Comparison of ENCODE assay signal across 10 cellular contexts in genomic region chr10:100909506-100910260, GRCh38. TPM values are rescaled to one million over a fixed set of nuclear protein-coding genes. Genes with fewer than 3 reads are reported as not detected.
DNase-seq lines count a peak whose midpoint lies in the region; ATAC-seq, FAIRE-seq and TF ChIP-seq lines count a peak whose summit lies in the region.
"Had no signal": no experiment of that assay in that cellular context is flagged by ENCODE, and none has a peak within 500 bp of the region (broad histone marks: within the 10 kb centered on the region; RNA-seq: fewer than 3 reads in every experiment).

No MANE protein-coding gene starts in this region.

- no peak overlapping the region for H3K27ac ChIP-seq in osteoblast (ENCODE audit: low read depth, low read length)

- no peak for ATAC-seq in HG03460 (IDR thresholded peaks at IDR 0.05; ENCODE audit: unreplicated experiment)
- ATAC-seq in HG03039 (IDR thresholded peaks at IDR 0.05; ENCODE audit: unreplicated experiment): no peak

- H3K27me3 Mint-ChIP-seq in immature natural killer cell (ENCODE audit: low read depth in 3 of 3): peaks cover 0 to 14% (median 4%) of the 10 kb centered on the region in 3 donors

- peaks cover 20% of the 10 kb centered on the region for H3K4me1 ChIP-seq in osteoblast (ENCODE audit: insufficient read depth, low read length)

- H3K4me1 Mint-ChIP-seq in immature natural killer cell: peaks cover 35 to 39% of the 10 kb centered on the region in 2 donors

- peak overlapping the region; percentile 54 for H2AFZ ChIP-seq in osteoblast (ENCODE audit: low read length)

- peaks cover 15% of the 10 kb centered on the region for H4K20me1 ChIP-seq in osteoblast (ENCODE audit: insufficient read depth, low read length)

- H3K27me3 ChIP-seq in osteoblast (ENCODE audit: insufficient read depth, low read length): no peaks in the 10 kb centered on the region

- peak overlapping the region in 3 of 6 donors; percentile 22 to 44 (median 35) for H3K27ac Mint-ChIP-seq in immature natural killer cell

- DNase-seq in GM12891 (ENCODE audit: insufficient read length, low spot score) (no peak), NCI-H82 treated with DMSO at 0.1 percent for 48 hours (lab: John Stamatoyannopoulos, UW; ENCODE audit: unreplicated experiment) (peak; percentile 54), dermis blood vessel endothelial cell (peak; percentile 54), osteoblast (ENCODE audit: insufficient read length, low spot score, missing footprints) (no peak), immature natural killer cell (no peak), AG20443 (ENCODE audit: low spot score) (no peak)
- DNase-seq: NCI-H446 treated with DMSO at 0.1 percent for 48 hours, occipital lobe had no signal

- no peak for TF ChIP-seq POLR2A in GM12891 (IDR thresholded peaks at IDR 0.05; ENCODE audit: low read depth, low read length)

- H3K4me3 ChIP-seq in osteoblast (ENCODE audit: insufficient read depth, low read length): no peak overlapping the region

- H3K9me3 Mint-ChIP-seq in immature natural killer cell: no peaks in the 10 kb centered on the region

- H3K4me2 ChIP-seq in osteoblast (ENCODE audit: insufficient read depth, low read length): no peak overlapping the region

- no peak overlapping the region for H3K4me3 Mint-ChIP-seq in immature natural killer cell

- peaks cover 0 to 3% (median 0%) of the 10 kb centered on the region in 3 donors for H3K36me3 Mint-ChIP-seq in immature natural killer cell

- peak; percentile 72 for FAIRE-seq in GM12891 (lab: Jason Lieb, UNC)

- TF ChIP-seq CTCF in osteoblast (IDR thresholded peaks at IDR 0.05; ENCODE audit: extremely low read depth, low read depth, low read length): no peak

- H3K36me3 ChIP-seq in osteoblast (ENCODE audit: insufficient read depth, low read length): no peaks in the 10 kb centered on the region

- H3K79me2 ChIP-seq in osteoblast (ENCODE audit: insufficient read depth, low read length): peaks cover 19% of the 10 kb centered on the region

- no peaks in the 10 kb centered on the region for H3K9me3 ChIP-seq in osteoblast (ENCODE audit: low read depth, low read length)

TF ChIP-seq in GM12891, 5 proteins besides CTCF, POLR2A, EP300 and RAD21:
- no peak for TF ChIP-seq SPI1 (IDR thresholded peaks at IDR 0.05; ENCODE audit: low read depth, low read length)

RNA-seq across cellular contexts. Expression of gene SLF2, which starts 3.1 kb away (rescaled TPM):
- polyA plus RNA-seq in GM12891 (2012; ENCODE audit: low read depth, missing spikeins): 8.1 TPM
- total RNA-seq in dermis blood vessel endothelial cell (33.6 and 35.2 TPM in 2 replicates), osteoblast (39.1 and 43.0 TPM in 2 replicates)
- polyA plus RNA-seq in immature natural killer cell: 10 to 100 TPM in 1 of 3 donors, 1 to 10 TPM in 2; 6.1 to 21.3 (median 8.9) TPM

RNA-seq across cellular contexts. Expression of gene SEMA4G, which starts 59.6 kb away (rescaled TPM):
- polyA plus RNA-seq in GM12891 (2012; ENCODE audit: low read depth, missing spikeins): 1.3 TPM
- 1.9 and 2.6 TPM in 2 replicates for total RNA-seq in dermis blood vessel endothelial cell
- under 0.01 and 0.29 TPM in 2 replicates for total RNA-seq in osteoblast
- under 1 TPM in 1 of 3 donors, not detected in 2; 0.35 TPM for polyA plus RNA-seq in immature natural killer cell

Comparison
In these comparisons a context has a peak if more than half of its experiments do, and no peak if none do; other contexts are left out.
1. DNase-seq: peak in NCI-H82 treated with DMSO at 0.1 percent for 48 hours (single experiment) and dermis blood vessel endothelial cell (single experiment); none in GM12891 (single experiment), osteoblast (single experiment), immature natural killer cell (0 of 3) and AG20443 (single experiment).